ENCODE assay signal across 11 cellular contexts in genomic region chr12:68482660-68483059, GRCh38.
DNase-seq lines count a peak whose midpoint lies in the region; ATAC-seq, FAIRE-seq and TF ChIP-seq lines count a peak whose summit lies in the region.
"Had no signal": no experiment of that assay in that cellular context is flagged by ENCODE, and none has a peak within 500 bp of the region (broad histone marks: within the 10 kb centered on the region; RNA-seq: fewer than 3 reads in every experiment).

No MANE protein-coding gene starts in this region.

- H3K27ac Mint-ChIP-seq in activated CD4-positive, alpha-beta T cell treated with anti-CD3 and anti-CD28 coated beads, Interleukin-2, amount 10 ng/mL, durations not matched to agents 7 days and 5 days, result peak overlapping the region; percentile 72
- H3K27ac Mint-ChIP-seq in stimulated activated effector memory CD8-positive, alpha-beta T cell treated with anti-CD3 and anti-CD28 coated beads, Interleukin-12 subunit alpha, Interleukin-12 subunit beta, amount 100 ng/mL, for 72 hours, result peak overlapping the region; percentile 96
- H3K27ac Mint-ChIP-seq in CD14-positive monocyte, result peak overlapping the region in 2 of 7 donors; percentile 6 to 8
- H3K27ac Mint-ChIP-seq: endodermal cell had no signal

- peaks cover 47% of the 10 kb centered on the region for H3K4me1 Mint-ChIP-seq in activated CD4-positive, alpha-beta T cell treated with anti-CD3 and anti-CD28 coated beads, Interleukin-2, amount 10 ng/mL, durations not matched to agents 7 days and 5 days
- H3K4me1 Mint-ChIP-seq in stimulated activated effector memory CD8-positive, alpha-beta T cell treated with anti-CD3 and anti-CD28 coated beads, Interleukin-12 subunit alpha, Interleukin-12 subunit beta, amount 100 ng/mL, for 72 hours, result peaks cover 50% of the 10 kb centered on the region
- H3K4me1 Mint-ChIP-seq in CD14-positive monocyte, result peaks cover 18% of the 10 kb centered on the region

- no peak for FAIRE-seq in frontal cortex (lab: Jason Lieb, UNC)
- FAIRE-seq: HTR-8/SVneo had no signal

- POLR2A ChIA-PET in activated CD4-positive, alpha-beta T cell treated with anti-CD3 and anti-CD28 coated beads, Interleukin-2, amount 10 ng/mL, durations not matched to agents 7 days and 5 days (lab: Charles Lee), result interaction anchor here (0.5 to 1.0 kb wide), 2 partner anchors 84 to 128 kb away, joined by 4 to 5 read pairs; partner anchors contain the start of gene RAP1B

- peak; percentile 72 for ATAC-seq in HG02588 (IDR thresholded peaks at IDR 0.05; ENCODE audit: unreplicated experiment)
- peak; percentile 72 for ATAC-seq in stimulated activated effector memory CD8-positive, alpha-beta T cell treated with anti-CD3 and anti-CD28 coated beads, Interleukin-12 subunit alpha, Interleukin-12 subunit beta, amount 100 ng/mL, for 72 hours

- DNase-seq in activated CD4-positive, alpha-beta T cell treated with anti-CD3 and anti-CD28 coated beads, Interleukin-2, amount 10 ng/mL, durations not matched to agents 7 days and 5 days, result peak; percentile 37
- no peak for DNase-seq in activated CD4-positive, alpha-beta T cell treated with anti-CD3 and anti-CD28 coated beads, Interleukin-2, amount 50 U/mL, for 1 hour
- DNase-seq in MV-4-11 (lab: John Stamatoyannopoulos, UW), result peak; percentile 3
- DNase-seq in stimulated activated effector memory CD8-positive, alpha-beta T cell treated with anti-CD3 and anti-CD28 coated beads, Interleukin-12 subunit alpha, Interleukin-12 subunit beta, amount 100 ng/mL, for 72 hours (ENCODE audit: low spot score in 2 of 2), result peak in 1 of 2 donors; percentile 71
- DNase-seq in frontal cortex (ENCODE audit: low spot score in 2 of 2), result no peak
- no peak for DNase-seq in CD14-positive monocyte (ENCODE audit: low spot score)
- DNase-seq in iPS-NIHi7 (ENCODE audit: extremely low spot score), result no peak
- DNase-seq: endodermal cell had no signal

- peak overlapping the region; percentile 18 for H3K4me3 Mint-ChIP-seq in activated CD4-positive, alpha-beta T cell treated with anti-CD3 and anti-CD28 coated beads, Interleukin-2, amount 10 ng/mL, durations not matched to agents 7 days and 5 days
- H3K4me3 Mint-ChIP-seq in stimulated activated effector memory CD8-positive, alpha-beta T cell treated with anti-CD3 and anti-CD28 coated beads, Interleukin-12 subunit alpha, Interleukin-12 subunit beta, amount 100 ng/mL, for 72 hours, result peak overlapping the region; percentile 49
- H3K4me3 Mint-ChIP-seq in CD14-positive monocyte, result no peak overlapping the region
- H3K4me3 Mint-ChIP-seq: endodermal cell had no signal

- H3K9me3 Mint-ChIP-seq in activated CD4-positive, alpha-beta T cell treated with anti-CD3 and anti-CD28 coated beads, Interleukin-2, amount 10 ng/mL, durations not matched to agents 7 days and 5 days, result peaks cover 12% of the 10 kb centered on the region
- H3K9me3 Mint-ChIP-seq in stimulated activated effector memory CD8-positive, alpha-beta T cell treated with anti-CD3 and anti-CD28 coated beads, Interleukin-12 subunit alpha, Interleukin-12 subunit beta, amount 100 ng/mL, for 72 hours, result no peaks in the 10 kb centered on the region
- peaks cover 0 to 11% (median 6%) of the 10 kb centered on the region in 7 donors for H3K9me3 Mint-ChIP-seq in CD14-positive monocyte

- CTCF ChIA-PET in activated CD4-positive, alpha-beta T cell treated with anti-CD3 and anti-CD28 coated beads, Interleukin-2, amount 10 ng/mL, durations not matched to agents 7 days and 5 days (lab: Charles Lee), result interaction anchor here (0.9 to 1.4 kb wide), 5 partner anchors 9 to 46 kb away, joined by 3 read pairs; no protein-coding TSS in a partner anchor

- H3K36me3 Mint-ChIP-seq in activated CD4-positive, alpha-beta T cell treated with anti-CD3 and anti-CD28 coated beads, Interleukin-2, amount 10 ng/mL, durations not matched to agents 7 days and 5 days (ENCODE audit: low read depth), result peaks cover 20% of the 10 kb centered on the region
- peaks cover 12% of the 10 kb centered on the region for H3K36me3 Mint-ChIP-seq in stimulated activated effector memory CD8-positive, alpha-beta T cell treated with anti-CD3 and anti-CD28 coated beads, Interleukin-12 subunit alpha, Interleukin-12 subunit beta, amount 100 ng/mL, for 72 hours
- peaks cover 0 to 4% of the 10 kb centered on the region in 2 donors for H3K36me3 Mint-ChIP-seq in CD14-positive monocyte

- intact Hi-C loops in CD14-positive monocyte (cut with micrococcal nuclease), result no loop called here

- TF ChIP-seq CTCF in CD14-positive monocyte (IDR thresholded peaks at IDR 0.05), result no peak

- H3K27me3 Mint-ChIP-seq in activated CD4-positive, alpha-beta T cell treated with anti-CD3 and anti-CD28 coated beads, Interleukin-2, amount 10 ng/mL, durations not matched to agents 7 days and 5 days, result no peaks in the 10 kb centered on the region
- peaks cover 0 to 3% (median 0%) of the 10 kb centered on the region in 3 donors for H3K27me3 Mint-ChIP-seq in CD14-positive monocyte (ENCODE audit: low read depth in 3 of 3)
- H3K27me3 Mint-ChIP-seq: naive thymus-derived CD8-positive, alpha-beta T cell had no signal

Comparison
In these comparisons a context has a peak if more than half of its experiments do, and no peak if none do; other contexts are left out.
1. DNase-seq: peak in activated CD4-positive, alpha-beta T cell treated with anti-CD3 and anti-CD28 coated beads, Interleukin-2, amount 10 ng/mL, durations not matched to agents 7 days and 5 days (single experiment) and MV-4-11 (single experiment); none in activated CD4-positive, alpha-beta T cell treated with anti-CD3 and anti-CD28 coated beads, Interleukin-2, amount 50 U/mL, for 1 hour (single experiment), frontal cortex (0 of 2), CD14-positive monocyte (single experiment) and iPS-NIHi7 (single experiment).
2. H3K4me3 Mint-ChIP-seq: peak in activated CD4-positive, alpha-beta T cell treated with anti-CD3 and anti-CD28 coated beads, Interleukin-2, amount 10 ng/mL, durations not matched to agents 7 days and 5 days (single experiment) and stimulated activated effector memory CD8-positive, alpha-beta T cell treated with anti-CD3 and anti-CD28 coated beads, Interleukin-12 subunit alpha, Interleukin-12 subunit beta, amount 100 ng/mL, for 72 hours (single experiment); none in CD14-positive monocyte (0 of 2).